7 cellular contexts compared by ENCODE assay signal in genomic region chr7:74587435-74588126, GRCh38.
A peak's percentile ranks its signal among the peaks of the same experiment; 100 is the strongest.
DNase-seq lines count a peak whose midpoint lies in the region; ATAC-seq and TF ChIP-seq lines count a peak whose summit lies in the region.

No MANE protein-coding gene starts in this region.

- H3K27me3 Mint-ChIP-seq in T-helper 2 cell treated with Interferon-gamma antibody and Interleukin-4, amounts not matched to agents 5 μg/mL and 100 μg/mL, for 36 hours (ENCODE audit: low read depth): no peaks in the 10 kb centered on the region

- no peaks in the 10 kb centered on the region for H3K9me3 ChIP-seq in RWPE2 (ENCODE audit: severe bottlenecking)

- DNase-seq in RWPE2 (ENCODE audit: low spot score) (peak; percentile 90), foreskin fibroblast (peak; percentile 90 to 97), occipital lobe (lab: John Stamatoyannopoulos, UW) (peak; percentile 15), NCI-H1092 treated with DMSO at 0.1 percent for 48 hours (lab: John Stamatoyannopoulos, UW) (no peak)
- DNase-seq in T-helper 2 cell treated with Interferon-gamma antibody and Interleukin-4, amounts not matched to agents 5 μg/mL and 100 μg/mL, for 36 hours (ENCODE audit: low spot score): no peak

- no peak overlapping the region for H3K27ac Mint-ChIP-seq in T-helper 2 cell treated with Interferon-gamma antibody and Interleukin-4, amounts not matched to agents 5 μg/mL and 100 μg/mL, for 36 hours

- peak; percentile 61 for ATAC-seq in GM18870 (IDR thresholded peaks at IDR 0.05; ENCODE audit: unreplicated experiment)
- ATAC-seq in HG03097 (IDR thresholded peaks at IDR 0.05; ENCODE audit: low FRiP score, unreplicated experiment): peak; percentile 56
- peak; percentile 98 for ATAC-seq in RWPE2 (ENCODE audit: low read depth)

- no peaks in the 10 kb centered on the region for H3K36me3 Mint-ChIP-seq in T-helper 2 cell treated with Interferon-gamma antibody and Interleukin-4, amounts not matched to agents 5 μg/mL and 100 μg/mL, for 36 hours (ENCODE audit: low read depth)

- H3K9me3 Mint-ChIP-seq in T-helper 2 cell treated with Interferon-gamma antibody and Interleukin-4, amounts not matched to agents 5 μg/mL and 100 μg/mL, for 36 hours: no peaks in the 10 kb centered on the region

- H3K36me3 ChIP-seq in RWPE2 (ENCODE audit: low read depth): peaks cover 24% of the 10 kb centered on the region

- no peak overlapping the region for H3K4me3 Mint-ChIP-seq in T-helper 2 cell treated with Interferon-gamma antibody and Interleukin-4, amounts not matched to agents 5 μg/mL and 100 μg/mL, for 36 hours

- no peaks in the 10 kb centered on the region for H3K27me3 ChIP-seq in RWPE2 (ENCODE audit: insufficient read depth, poor library complexity, severe bottlenecking)

- peaks cover 6% of the 10 kb centered on the region for H3K4me1 ChIP-seq in RWPE2 (ENCODE audit: insufficient read depth, poor library complexity, severe bottlenecking)

- H3K4me1 Mint-ChIP-seq in T-helper 2 cell treated with Interferon-gamma antibody and Interleukin-4, amounts not matched to agents 5 μg/mL and 100 μg/mL, for 36 hours (ENCODE audit: low read depth): no peaks in the 10 kb centered on the region

- H3K4me3 ChIP-seq in RWPE2 (ENCODE audit: severe bottlenecking) (no peak overlapping the region), foreskin fibroblast (ENCODE audit: low read depth in 1 of 2, low read length in 2 of 2) (no peak overlapping the region)

- TF ChIP-seq CTCF in RWPE2 (IDR thresholded peaks at IDR 0.05; ENCODE audit: poor library complexity, severe bottlenecking) (no peak), foreskin fibroblast (IDR thresholded peaks at IDR 0.05; ENCODE audit: low read depth, low read length) (no peak)

- peak overlapping the region; percentile 51 for H3K27ac ChIP-seq in RWPE2 (ENCODE audit: poor library complexity, severe bottlenecking)

Comparison
In these comparisons a context has a peak if more than half of its experiments do, and no peak if none do; other contexts are left out.
1. DNase-seq: peak in RWPE2 (single experiment), foreskin fibroblast (2 of 2) and occipital lobe (single experiment); none in T-helper 2 cell treated with Interferon-gamma antibody and Interleukin-4, amounts not matched to agents 5 μg/mL and 100 μg/mL, for 36 hours (single experiment) and NCI-H1092 treated with DMSO at 0.1 percent for 48 hours (single experiment).
2. Peak in every context shown above with its lines, with median percentiles within 50 percentile points of each other: ATAC-seq.